ENCODE assay signal across 4 cellular contexts in genomic region chr16:65094009-65094408, GRCh38. TPM values are rescaled to one million over a fixed set of nuclear protein-coding genes. Genes with fewer than 3 reads are reported as not detected.
"Had no signal": no experiment of that assay in that cellular context is flagged by ENCODE, and none has a peak within 500 bp of the region (broad histone marks: within the 10 kb centered on the region; RNA-seq: fewer than 3 reads in every experiment).

No MANE protein-coding gene starts in this region.

- DNase-seq: GDM1, GF-D8 had no signal

- ATAC-seq: GM12878 had no signal

- H3K4me3 ChIP-seq: GM12878 had no signal

RNA-seq across cellular contexts. Expression of gene CDH11, which starts 27.9 kb away (rescaled TPM):
- total RNA-seq: G401 had no signal
